9 cellular contexts compared by ENCODE assay signal in genomic region chr18:64017870-64018269, GRCh38. TPM values are rescaled to one million over a fixed set of nuclear protein-coding genes. Genes with fewer than 3 reads are reported as not detected.
DNase-seq lines count a peak whose midpoint lies in the region; ATAC-seq and TF ChIP-seq lines count a peak whose summit lies in the region.
"Had no signal": no experiment of that assay in that cellular context is flagged by ENCODE, and none has a peak within 500 bp of the region (broad histone marks: within the 10 kb centered on the region; RNA-seq: fewer than 3 reads in every experiment).

No MANE protein-coding gene starts in this region.

- peak; percentile 44 for TF ChIP-seq CTCF in psoas muscle (IDR thresholded peaks at IDR 0.05)

- in situ Hi-C loops in GM23248 (cut with MboI), result no loop called here

- peak; percentile 19 for DNase-seq in COR-L47 (lab: John Stamatoyannopoulos, UW)
- DNase-seq in GM23248, result peak; percentile 54
- peak; percentile 43 for DNase-seq in NCI-H2171 treated with DMSO at 0.1 percent for 48 hours (lab: John Stamatoyannopoulos, UW)
- DNase-seq in dermis microvascular lymphatic vessel endothelial cell (ENCODE audit: low read depth in 2 of 2), result peak; percentile 10 to 41
- DNase-seq in psoas muscle, result no peak
- no peak for DNase-seq in activated CD8-positive, alpha-beta memory T cell treated with anti-CD3 and anti-CD28 coated beads for 24 hours

- intact Hi-C loops in psoas muscle (cut with DNase I), result no loop called here

- H3K4me3 ChIP-seq in GM23248 (no peak overlapping the region), psoas muscle (no peak overlapping the region)
- H3K4me3 ChIP-seq: thoracic aorta had no signal

- no peaks in the 10 kb centered on the region for H3K4me1 ChIP-seq in GM23248 (ENCODE audit: insufficient read depth)
- no peaks in the 10 kb centered on the region for H3K4me1 ChIP-seq in psoas muscle

- ATAC-seq in psoas muscle (no peak), GM21447 (IDR thresholded peaks at IDR 0.05; ENCODE audit: unreplicated experiment) (no peak), GM21529 (IDR thresholded peaks at IDR 0.05; ENCODE audit: unreplicated experiment) (no peak)

- no peak overlapping the region for H3K9ac ChIP-seq in GM23248

- 0% methylated on average over 1 of the region's 1 CpG for WGBS in GM23248 (ENCODE audit: low coverage in 1 of 2, low lambda C conversion rate in 2 of 2, missing lambda C conversion rate in 2 of 2), 2 experiments
- 14 to 21% (median 17%) methylated on average over 1 of the region's 1 CpG for WGBS in psoas muscle, 3 donors

- H3K9me3 ChIP-seq in GM23248 (ENCODE audit: low read depth) (no peaks in the 10 kb centered on the region), psoas muscle (no peaks in the 10 kb centered on the region)
- H3K9me3 ChIP-seq: thoracic aorta had no signal

- H2AFZ ChIP-seq in GM23248, result no peak overlapping the region

- H3K36me3 ChIP-seq in GM23248 (ENCODE audit: low read depth) (no peaks in the 10 kb centered on the region), psoas muscle (ENCODE audit: insufficient read depth in 1 of 2, low read depth in 1 of 2) (no peaks in the 10 kb centered on the region)
- H3K36me3 ChIP-seq: thoracic aorta had no signal

- no peaks in the 10 kb centered on the region for H3K9me2 ChIP-seq in GM23248 (ENCODE audit: insufficient read depth)

- H3K27me3 ChIP-seq in GM23248 (replicated peaks; ENCODE audit: insufficient read depth) (peaks cover 8% of the 10 kb centered on the region; the same call in 1 of the 2 replicates), psoas muscle (ENCODE audit: insufficient read depth in 3 of 3, low read length in 2 of 3) (no peaks in the 10 kb centered on the region)

- H3F3A ChIP-seq in GM23248 (ENCODE audit: insufficient read depth), result no peaks in the 10 kb centered on the region

- H4K20me1 ChIP-seq in GM23248 (ENCODE audit: insufficient read depth), result no peaks in the 10 kb centered on the region

- no peak overlapping the region for H3K4me2 ChIP-seq in GM23248 (ENCODE audit: unreplicated experiment)

- no peaks in the 10 kb centered on the region for H3K79me2 ChIP-seq in GM23248 (ENCODE audit: insufficient read depth)

- H3K27ac ChIP-seq in GM23248, result no peak overlapping the region
- no peak overlapping the region for H3K27ac ChIP-seq in psoas muscle
- H3K27ac ChIP-seq: thoracic aorta had no signal

RNA-seq across cellular contexts. Expression of gene SERPINB8, which starts 48.0 kb away (rescaled TPM):
- total RNA-seq in GM23248 (2014; rRNA removed; shearing (Covaris generic)), result 21.2 and 25.3 TPM in 2 replicates
- polyA plus RNA-seq in GM23248 (2016; fragmentation: Nextera tagmentation; extraction: Ambion mirVana), result 57.3 and 61.7 TPM in 2 replicates
- total RNA-seq in dermis microvascular lymphatic vessel endothelial cell, result 3.2 and 6.7 TPM in 2 replicates
- 1 to 10 TPM in 3 of 4 donors, under 1 TPM in 1; 0.84 to 6.2 (median 4.4) TPM for total RNA-seq in psoas muscle
- 10 to 100 TPM in 1 of 3 donors, 1 to 10 TPM in 2; 1.8 to 31.3 (median 2.5) TPM for polyA plus RNA-seq in psoas muscle

Comparison
In these comparisons a context has a peak if more than half of its experiments do, and no peak if none do; other contexts are left out.
1. DNase-seq: peak in COR-L47 (single experiment), GM23248 (single experiment), NCI-H2171 treated with DMSO at 0.1 percent for 48 hours (single experiment) and dermis microvascular lymphatic vessel endothelial cell (2 of 2); none in psoas muscle (0 of 2) and activated CD8-positive, alpha-beta memory T cell treated with anti-CD3 and anti-CD28 coated beads for 24 hours (single experiment).